Comparison of ENCODE assay signal across 1 cellular context in the genomic region with DNA sequence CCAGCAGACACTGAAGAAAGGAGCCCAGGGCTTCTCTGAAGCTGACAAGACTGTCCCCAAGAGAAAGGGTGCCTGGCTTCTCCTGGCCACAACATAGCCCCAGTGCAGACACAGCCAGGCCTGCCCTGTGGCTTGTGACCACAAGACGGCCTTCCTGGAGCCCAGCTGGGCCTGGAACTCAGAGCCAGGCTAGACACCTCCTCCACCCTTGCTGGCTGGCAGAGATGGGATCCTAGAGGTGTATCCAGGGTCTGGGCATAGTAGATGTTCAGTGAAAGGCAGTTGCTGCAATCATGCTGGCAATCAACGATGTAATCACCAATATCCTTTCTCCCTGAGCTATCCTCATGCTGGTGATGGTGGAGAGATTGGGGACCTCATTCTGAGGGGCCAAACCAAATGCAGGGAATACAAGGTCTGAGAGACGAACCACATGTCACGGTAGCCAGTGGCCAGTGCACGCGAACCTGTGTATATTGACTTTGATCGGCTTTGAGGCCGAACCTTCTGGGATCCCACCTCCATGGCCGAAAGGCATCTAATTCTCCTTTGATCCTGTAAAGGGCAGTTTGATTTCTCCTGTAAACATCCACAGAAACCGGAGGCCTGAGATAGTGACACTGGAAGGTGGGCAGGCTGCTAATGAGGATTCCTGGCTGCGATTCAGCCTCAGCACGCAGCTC.
TF ChIP-seq lines count a peak whose summit lies in the region.

No MANE protein-coding gene starts in this region.

TF ChIP-seq in HCT116, 20 proteins besides CTCF, POLR2A, EP300 and RAD21 (continued from another document):
- TF ChIP-seq CEBPB (IDR thresholded peaks at IDR 0.05; ENCODE audit: low read depth) = no peak
